Comparison of ENCODE assay signal across 9 cellular contexts in genomic region chr6:139230421-139230840, GRCh38.
DNase-seq lines count a peak whose midpoint lies in the region; ATAC-seq and TF ChIP-seq lines count a peak whose summit lies in the region.
"Had no signal": no experiment of that assay in that cellular context is flagged by ENCODE, and none has a peak within 500 bp of the region (broad histone marks: within the 10 kb centered on the region; RNA-seq: fewer than 3 reads in every experiment).

No MANE protein-coding gene starts in this region.

- no peak overlapping the region for H3K27ac Mint-ChIP-seq in activated T-helper 1 cell treated with anti-CD3 and anti-CD28 coated beads, Interleukin-12 subunit alpha, Interleukin-12 subunit beta, Interleukin-2, Interleukin-4 antibody, amounts not matched to agents 30 ng/mL and 10 ng/mL and 1 ng/mL, durations not matched to agents 14 hours and 24 hours and 36 hours

- H3K9me3 ChIP-seq in heart right ventricle, result peaks cover 0 to 13% (median 0%) of the 10 kb centered on the region in 11 donors
- H3K9me3 ChIP-seq: thoracic aorta had no signal

- peaks cover 0 to 12% (median 3%) of the 10 kb centered on the region in 9 donors for H3K4me1 ChIP-seq in heart right ventricle

- peaks cover 8% of the 10 kb centered on the region for H3K4me1 Mint-ChIP-seq in activated T-helper 1 cell treated with anti-CD3 and anti-CD28 coated beads, Interleukin-12 subunit alpha, Interleukin-12 subunit beta, Interleukin-2, Interleukin-4 antibody, amounts not matched to agents 30 ng/mL and 10 ng/mL and 1 ng/mL, durations not matched to agents 14 hours and 24 hours and 36 hours (ENCODE audit: low read depth)

- H3K27me3 Mint-ChIP-seq in activated T-helper 1 cell treated with anti-CD3 and anti-CD28 coated beads, Interleukin-12 subunit alpha, Interleukin-12 subunit beta, Interleukin-2, Interleukin-4 antibody, amounts not matched to agents 30 ng/mL and 10 ng/mL and 1 ng/mL, durations not matched to agents 14 hours and 24 hours and 36 hours (ENCODE audit: insufficient read depth), result no peaks in the 10 kb centered on the region

- no peak overlapping the region for H3K4me3 ChIP-seq in heart right ventricle
- H3K4me3 ChIP-seq: thoracic aorta had no signal

- no peak overlapping the region for H3K4me3 Mint-ChIP-seq in activated T-helper 1 cell treated with anti-CD3 and anti-CD28 coated beads, Interleukin-12 subunit alpha, Interleukin-12 subunit beta, Interleukin-2, Interleukin-4 antibody, amounts not matched to agents 30 ng/mL and 10 ng/mL and 1 ng/mL, durations not matched to agents 14 hours and 24 hours and 36 hours

- peak overlapping the region in 1 of 10 donors; percentile 8 for H3K27ac ChIP-seq in heart right ventricle
- no peak overlapping the region for H3K27ac ChIP-seq in caudate nucleus (ENCODE audit: low read depth, low read length)
- H3K27ac ChIP-seq: thoracic aorta had no signal

- peak in 6 of 8 donors; percentile 44 to 70 (median 60) for ATAC-seq in heart right ventricle
- ATAC-seq in HG02870 (IDR thresholded peaks at IDR 0.05; ENCODE audit: unreplicated experiment), result no peak

- intact Hi-C loops in heart right ventricle (cut with DNase I), result loop anchor here in 1 of 10 donors (10.0 kb wide), 1 partner anchor 104 kb away; no protein-coding TSS in a partner anchor
- intact Hi-C loops in activated T-helper 1 cell treated with anti-CD3 and anti-CD28 coated beads, Interleukin-12 subunit alpha, Interleukin-12 subunit beta, Interleukin-2, Interleukin-4 antibody, amounts not matched to agents 30 ng/mL and 10 ng/mL and 1 ng/mL, durations not matched to agents 14 hours and 24 hours and 36 hours (cut with micrococcal nuclease), result no loop called here

- peak in 3 of 9 donors; percentile 12 to 28 (median 20) for TF ChIP-seq CTCF in heart right ventricle (IDR thresholded peaks at IDR 0.05)

- no peaks in the 10 kb centered on the region for H3K27me3 ChIP-seq in heart right ventricle

- WGBS in heart right ventricle, 2 donors, result 31 to 54% methylated on average over 3 of the region's 3 CpGs

- H3K9me3 Mint-ChIP-seq in activated T-helper 1 cell treated with anti-CD3 and anti-CD28 coated beads, Interleukin-12 subunit alpha, Interleukin-12 subunit beta, Interleukin-2, Interleukin-4 antibody, amounts not matched to agents 30 ng/mL and 10 ng/mL and 1 ng/mL, durations not matched to agents 14 hours and 24 hours and 36 hours, result peaks cover 5% of the 10 kb centered on the region

- H3K36me3 Mint-ChIP-seq in activated T-helper 1 cell treated with anti-CD3 and anti-CD28 coated beads, Interleukin-12 subunit alpha, Interleukin-12 subunit beta, Interleukin-2, Interleukin-4 antibody, amounts not matched to agents 30 ng/mL and 10 ng/mL and 1 ng/mL, durations not matched to agents 14 hours and 24 hours and 36 hours (ENCODE audit: low read depth), result no peaks in the 10 kb centered on the region

- DNase-seq in COLO668 (lab: John Stamatoyannopoulos, UW; ENCODE audit: unreplicated experiment), result peak; percentile 14
- DNase-seq in HT-29 (ENCODE audit: low spot score), result peak; percentile 11
- peak; percentile 45 for DNase-seq in OCI-M1 (lab: John Stamatoyannopoulos, UW)
- no peak for DNase-seq in heart right ventricle
- no peak for DNase-seq in NOMO-1 treated with dmso at 0.1 percent for 144 hours (lab: John Stamatoyannopoulos, UW; ENCODE audit: unreplicated experiment)
- DNase-seq in activated T-helper 1 cell treated with anti-CD3 and anti-CD28 coated beads, Interleukin-12 subunit alpha, Interleukin-12 subunit beta, Interleukin-2, Interleukin-4 antibody, amounts not matched to agents 30 ng/mL and 10 ng/mL and 1 ng/mL, durations not matched to agents 14 hours and 24 hours and 36 hours (ENCODE audit: low spot score), result no peak
- DNase-seq in caudate nucleus (lab: John Stamatoyannopoulos, UW), result no peak

- H3K36me3 ChIP-seq in heart right ventricle, result no peaks in the 10 kb centered on the region
- H3K36me3 ChIP-seq: thoracic aorta had no signal

Comparison
In these comparisons a context has a peak if more than half of its experiments do, and no peak if none do; other contexts are left out.
1. DNase-seq: peak in COLO668 (single experiment), HT-29 (single experiment) and OCI-M1 (single experiment); none in heart right ventricle (0 of 2), NOMO-1 treated with dmso at 0.1 percent for 144 hours (single experiment), activated T-helper 1 cell treated with anti-CD3 and anti-CD28 coated beads, Interleukin-12 subunit alpha, Interleukin-12 subunit beta, Interleukin-2, Interleukin-4 antibody, amounts not matched to agents 30 ng/mL and 10 ng/mL and 1 ng/mL, durations not matched to agents 14 hours and 24 hours and 36 hours (single experiment) and caudate nucleus (0 of 61).